Comparison of ENCODE assay signal across 8 cellular contexts in the genomic region with DNA sequence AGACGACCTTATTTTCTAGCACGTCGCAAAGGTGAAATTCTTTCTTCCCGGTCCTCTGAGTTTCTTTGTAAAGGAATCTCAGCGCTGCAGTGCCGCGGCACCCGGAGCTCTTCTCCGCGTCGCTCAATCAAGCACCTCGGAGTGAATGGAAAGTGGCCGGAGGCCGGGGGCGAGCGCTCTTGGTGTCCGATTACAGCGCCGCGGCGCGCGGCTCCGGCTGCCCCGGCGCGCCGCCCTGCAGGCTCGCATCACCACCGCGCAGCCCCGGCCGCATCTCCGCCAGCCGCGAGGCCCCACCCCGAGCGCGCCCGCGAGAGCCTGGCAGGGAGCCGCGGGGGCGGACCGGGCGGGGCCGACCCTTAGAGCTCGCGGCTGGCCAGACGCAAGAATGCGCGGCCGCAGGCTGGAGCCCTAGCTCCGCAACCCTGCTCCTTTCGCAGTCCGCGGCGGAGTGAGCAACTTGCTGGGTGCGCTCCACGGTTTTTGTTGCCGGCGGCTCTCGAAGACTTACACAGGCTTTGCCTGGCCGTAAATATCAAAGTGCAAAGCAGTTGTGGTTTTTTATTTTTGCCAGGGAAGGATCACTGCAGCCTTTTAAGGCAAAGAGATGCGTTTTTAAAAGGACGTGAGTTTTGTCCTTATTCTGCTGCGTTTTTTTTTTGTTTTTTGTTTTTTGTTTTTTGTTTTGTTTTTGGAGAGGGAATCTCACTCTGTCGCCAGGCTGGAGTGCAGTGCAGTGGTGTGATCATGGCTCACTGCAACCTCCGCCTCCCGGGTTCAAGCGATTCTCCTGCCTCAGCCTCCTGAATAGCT. TPM values are rescaled to one million over a fixed set of nuclear protein-coding genes. Genes with fewer than 3 reads are reported as not detected.
DNase-seq lines count a peak whose midpoint lies in the region; ATAC-seq and TF ChIP-seq lines count a peak whose summit lies in the region.

A gene (minus strand): TSS at position 143 of the 813 bp plus-strand sequence. CDS start 2,270 bp downstream, outside the sequence.

- no peak for TF ChIP-seq POLR2A in testis (IDR thresholded peaks at IDR 0.05)

- WGBS in testis, 2 donors, result 2 to 3% methylated on average over 37 to 42 of the region's 71 CpGs

- no peaks in the 10 kb centered on the region for H3K9me3 ChIP-seq in WERI-Rb-1 (ENCODE audit: severe bottlenecking)
- no peaks in the 10 kb centered on the region for H3K9me3 ChIP-seq in testis

- no peak within 1 kb of the TSS for H3K27ac ChIP-seq in WERI-Rb-1
- H3K27ac ChIP-seq in testis, result peak within 1 kb of the TSS; percentile 60 to 84

- peak; percentile 65 for ATAC-seq in HG02610 (IDR thresholded peaks at IDR 0.05; ENCODE audit: unreplicated experiment)

- no peaks in the 10 kb centered on the region for H3K4me1 ChIP-seq in testis

- H3K27me3 ChIP-seq in WERI-Rb-1 (ENCODE audit: insufficient read depth, low read depth, severe bottlenecking) (no peaks in the 10 kb centered on the region), testis (no peaks in the 10 kb centered on the region)

- H3K36me3 ChIP-seq in WERI-Rb-1 (no peaks in the 10 kb centered on the region), testis (ENCODE audit: low read depth, missing control alignments) (no peaks in the 10 kb centered on the region)

- DNase-seq in NCI-H187 (lab: John Stamatoyannopoulos, UW) (peak; percentile 57 to 86), NCI-H187 treated with DMSO at 0.1 percent for 48 hours (lab: John Stamatoyannopoulos, UW) (no peak), NCI-H1930 (lab: John Stamatoyannopoulos, UW) (peak; percentile 79 to 90), WERI-Rb-1 (peak; percentile 84), fibroblast of gingiva (ENCODE audit: low read depth) (peak; percentile 96), mucosa of gallbladder (ENCODE audit: low spot score) (peak; percentile 90), testis (peak; percentile 93)

- TF ChIP-seq CTCF in WERI-Rb-1 (IDR thresholded peaks at IDR 0.05; ENCODE audit: low read depth, low read length) (no peak), testis (IDR thresholded peaks at IDR 0.05) (peak in 1 of 3 experiments; percentile 6)

- intact Hi-C loops in testis (cut with DNase I; ENCODE audit: low total_unique reads), result no loop called here

- H3K4me3 ChIP-seq in WERI-Rb-1 (ENCODE audit: low read depth, low read length) (peak within 1 kb of the TSS; percentile 92), testis (peak within 1 kb of the TSS; percentile 58 to 61)

RNA-seq across cellular contexts. Expression of the gene that starts here (rescaled TPM):
- total RNA-seq in mucosa of gallbladder (44.1 TPM), testis (100 to 1,000 TPM in 1 of 2 donors, 10 to 100 TPM in 1; 78.8 to 113 TPM)
- 23.1 TPM for polyA plus RNA-seq in testis (ENCODE audit: insufficient read depth, low read depth, low replicate concordance)
